27 cellular contexts compared by ENCODE assay signal in the genomic region with DNA sequence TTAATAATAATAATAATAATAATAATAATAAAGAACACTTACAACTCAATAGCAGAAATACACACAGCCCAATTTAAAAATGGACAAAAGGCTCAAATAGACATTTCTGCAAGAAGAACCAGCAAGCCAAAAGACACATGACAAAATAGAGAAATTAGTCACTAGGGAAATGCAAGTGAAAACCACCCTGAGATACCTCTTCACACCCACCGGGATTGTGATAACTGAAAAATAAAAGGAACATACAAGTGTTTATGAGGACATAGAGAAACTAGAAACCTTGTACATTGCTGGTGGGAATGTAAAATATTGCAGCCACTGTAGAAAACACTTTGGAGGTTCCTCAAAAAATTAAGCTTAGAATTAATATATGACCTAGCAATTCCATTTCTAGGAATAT.
"Had no signal": no experiment of that assay in that cellular context is flagged by ENCODE, and none has a peak within 500 bp of the region (broad histone marks: within the 10 kb centered on the region; RNA-seq: fewer than 3 reads in every experiment).

No MANE protein-coding gene starts in this region.

- H3K9me3 ChIP-seq: ovary, psoas muscle, right lobe of liver, sigmoid colon, stomach, testis, tibial artery, transverse colon, upper lobe of right lung, uterus had no signal

- H3K4me1 ChIP-seq: uterus had no signal

- H3K27me3 ChIP-seq: neural progenitor cell, ovary, right lobe of liver, sigmoid colon, stomach, testis, tibial artery, transverse colon, upper lobe of right lung, uterus had no signal

- H3K4me3 ChIP-seq: neural progenitor cell, ovary, psoas muscle, right lobe of liver, sigmoid colon, stomach, testis, tibial artery, transverse colon, upper lobe of right lung, uterus had no signal

- H3K4me3 Mint-ChIP-seq: naive thymus-derived CD4-positive, alpha-beta T cell; nephron; neural progenitor cell; stimulated activated effector memory CD8-positive, alpha-beta T cell treated with anti-CD3 and anti-CD28 coated beads, Interleukin-12 subunit alpha, Interleukin-12 subunit beta, amount 100 ng/mL, for 72 hours; stimulated activated naive B cell treated with anti-CD40 and anti-IgM and Interleukin-4, amounts not matched to agents 10 μg/mL and 1 μg/mL and 100 μg/mL, for 72 hours; stimulated activated naive CD8-positive, alpha-beta T cell treated with anti-CD3 and anti-CD28 coated beads, Interleukin-15, Interleukin-2, amounts not matched to agents 100 ng/mL and 50 ng/mL, for 24 hours; type B pancreatic cell had no signal

- ATAC-seq: naive thymus-derived CD4-positive, alpha-beta T cell; psoas muscle; right cardiac atrium; right lobe of liver; stimulated activated effector memory CD8-positive, alpha-beta T cell treated with anti-CD3 and anti-CD28 coated beads, Interleukin-12 subunit alpha, Interleukin-12 subunit beta, amount 100 ng/mL, for 72 hours; stimulated activated naive B cell treated with anti-CD40 and anti-IgM and Interleukin-4, amounts not matched to agents 10 μg/mL and 1 μg/mL and 100 μg/mL, for 72 hours; upper lobe of right lung had no signal

- H3K27ac Mint-ChIP-seq: naive thymus-derived CD4-positive, alpha-beta T cell; neural progenitor cell; progenitor cell of endocrine pancreas; stimulated activated effector memory CD8-positive, alpha-beta T cell treated with anti-CD3 and anti-CD28 coated beads, Interleukin-12 subunit alpha, Interleukin-12 subunit beta, amount 100 ng/mL, for 72 hours; stimulated activated naive B cell treated with anti-CD40 and anti-IgM and Interleukin-4, amounts not matched to agents 10 μg/mL and 1 μg/mL and 100 μg/mL, for 72 hours; stimulated activated naive CD8-positive, alpha-beta T cell treated with anti-CD3 and anti-CD28 coated beads, Interleukin-15, Interleukin-2, amounts not matched to agents 100 ng/mL and 50 ng/mL, for 24 hours; type B pancreatic cell had no signal

- H3K27ac ChIP-seq: neural progenitor cell, ovary, psoas muscle, right lobe of liver, sigmoid colon, stomach, testis, tibial artery, upper lobe of right lung had no signal

- H3K27me3 Mint-ChIP-seq: progenitor cell of endocrine pancreas; stimulated activated naive B cell treated with anti-CD40 and anti-IgM and Interleukin-4, amounts not matched to agents 10 μg/mL and 1 μg/mL and 100 μg/mL, for 72 hours; stimulated activated naive CD8-positive, alpha-beta T cell treated with anti-CD3 and anti-CD28 coated beads, Interleukin-15, Interleukin-2, amounts not matched to agents 100 ng/mL and 50 ng/mL, for 24 hours; type B pancreatic cell had no signal

- H3K36me3 ChIP-seq: neural progenitor cell, ovary, right lobe of liver, sigmoid colon, stomach, tibial artery, transverse colon, upper lobe of right lung, uterus had no signal

- H3K36me3 Mint-ChIP-seq: neural progenitor cell had no signal

- DNase-seq: naive thymus-derived CD4-positive, alpha-beta T cell; occipital lobe; ovary; posterior cingulate gyrus; psoas muscle; right cardiac atrium; right lobe of liver; sigmoid colon; small intestine; stimulated activated CD4-positive, alpha-beta T cell treated with anti-CD3 and anti-CD28 coated beads, Interleukin-15, amount 100 ng/mL, for 24 hours; stimulated activated CD4-positive, alpha-beta T cell treated with anti-CD3 and anti-CD28 coated beads, Interleukin-2, amount 100 ng/mL, for 24 hours; stimulated activated CD4-positive, alpha-beta T cell treated with anti-CD3 and anti-CD28 coated beads, Interleukin-2, amount 100 ng/mL, for 48 hours; stimulated activated CD4-positive, alpha-beta T cell treated with anti-CD3 and anti-CD28 coated beads, Interleukin-4, amount 100 ng/mL, for 24 hours; stimulated activated naive B cell treated with anti-CD40 and anti-IgM and Interleukin-4, amounts not matched to agents 10 μg/mL and 1 μg/mL and 100 μg/mL, for 72 hours; stimulated activated naive CD4-positive, alpha-beta T cell treated with Interleukin-2 at 50 U/mL for 16 hours; stomach; testis; tibial artery; transverse colon; upper lobe of right lung; uterus had no signal
